9 cellular contexts compared by ENCODE assay signal in the genomic region with DNA sequence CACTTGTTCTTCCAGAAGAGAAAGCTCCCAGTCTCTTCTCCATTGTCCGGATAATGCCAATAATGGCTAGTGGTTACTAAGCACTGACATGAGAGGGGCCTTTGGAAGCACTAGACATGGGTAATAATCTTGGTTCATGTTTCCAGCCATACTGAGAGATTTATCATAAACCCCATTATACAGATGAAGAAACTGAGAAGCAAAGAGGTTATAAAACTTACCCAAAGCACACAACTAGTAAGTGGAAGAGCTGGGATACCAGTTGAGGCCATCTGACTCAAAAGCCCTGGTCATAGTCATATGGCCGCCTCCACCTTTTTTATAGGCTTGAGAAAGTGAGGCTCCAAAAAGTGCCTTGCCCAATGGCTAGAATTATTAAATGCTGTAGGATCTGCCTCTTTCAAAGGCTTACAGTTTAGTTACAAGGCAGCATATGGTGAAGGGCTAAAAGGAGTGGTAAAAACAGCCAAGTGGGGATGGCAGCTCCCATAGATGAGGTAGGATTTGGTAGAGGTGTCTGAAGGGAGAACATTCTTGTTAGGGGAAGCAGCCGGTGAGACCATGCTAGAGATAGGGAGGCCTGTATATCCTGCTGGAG. TPM values are rescaled to one million over a fixed set of nuclear protein-coding genes. Genes with fewer than 3 reads are reported as not detected.
DNase-seq lines count a peak whose midpoint lies in the region; ATAC-seq and TF ChIP-seq lines count a peak whose summit lies in the region.
"Had no signal": no experiment of that assay in that cellular context is flagged by ENCODE, and none has a peak within 500 bp of the region (broad histone marks: within the 10 kb centered on the region; RNA-seq: fewer than 3 reads in every experiment).

No MANE protein-coding gene starts in this region.

- no peak for ATAC-seq in stimulated activated naive CD8-positive, alpha-beta T cell treated with anti-CD3 and anti-CD28 coated beads, Interleukin-15, amount 100 ng/mL, for 72 hours
- no peak for ATAC-seq in foreskin keratinocyte
- no peak for ATAC-seq in HG02885 (IDR thresholded peaks at IDR 0.05; ENCODE audit: poor library complexity, unreplicated experiment)

- no peaks in the 10 kb centered on the region for H3K9me3 Mint-ChIP-seq in stimulated activated naive CD8-positive, alpha-beta T cell treated with anti-CD3 and anti-CD28 coated beads, Interleukin-15, amount 100 ng/mL, for 72 hours

- H3K36me3 ChIP-seq in kidney epithelial cell (ENCODE audit: control insufficient read depth, insufficient read depth, low read length), result no peaks in the 10 kb centered on the region

- in situ Hi-C loops in astrocyte of the cerebellum (cut with HindIII; ENCODE audit: low sequenced_read_pairs), result no loop called here

- no peak for TF ChIP-seq CTCF in astrocyte of the cerebellum (IDR thresholded peaks at IDR 0.05; ENCODE audit: low read depth, low read length, missing control alignments)
- TF ChIP-seq CTCF in kidney epithelial cell (IDR thresholded peaks at IDR 0.05; ENCODE audit: insufficient read depth, low read length, poor library complexity, severe bottlenecking), result no peak
- no peak for TF ChIP-seq CTCF in foreskin keratinocyte (conservative IDR thresholded peaks at IDR 0.05)

- peak overlapping the region; percentile 85 for H3K4me3 Mint-ChIP-seq in stimulated activated naive CD8-positive, alpha-beta T cell treated with anti-CD3 and anti-CD28 coated beads, Interleukin-15, amount 100 ng/mL, for 72 hours

- DNase-seq in DMS53 (lab: John Stamatoyannopoulos, UW), result peak; percentile 54
- no peak for DNase-seq in DMS53 treated with DMSO at 0.1 percent for 48 hours (lab: John Stamatoyannopoulos, UW; ENCODE audit: unreplicated experiment)
- DNase-seq in astrocyte of the cerebellum (ENCODE audit: low read depth), result no peak
- no peak for DNase-seq in kidney epithelial cell (ENCODE audit: low read depth)
- DNase-seq in stimulated activated naive CD8-positive, alpha-beta T cell treated with anti-CD3 and anti-CD28 coated beads, Interleukin-15, amount 100 ng/mL, for 72 hours, result no peak
- no peak for DNase-seq in cerebellar nuclear complex (lab: John Stamatoyannopoulos, UW)
- no peak for DNase-seq in foreskin keratinocyte

- no peaks in the 10 kb centered on the region for H3K27me3 Mint-ChIP-seq in stimulated activated naive CD8-positive, alpha-beta T cell treated with anti-CD3 and anti-CD28 coated beads, Interleukin-15, amount 100 ng/mL, for 72 hours

- peak overlapping the region; percentile 79 to 87 for H3K27ac Mint-ChIP-seq in stimulated activated naive CD8-positive, alpha-beta T cell treated with anti-CD3 and anti-CD28 coated beads, Interleukin-15, amount 100 ng/mL, for 72 hours

- H3K4me3 ChIP-seq in astrocyte of the cerebellum (ENCODE audit: low read depth, low read length) (peak overlapping the region; percentile 49), kidney epithelial cell (ENCODE audit: low read depth, low read length) (peak overlapping the region; percentile 55)

- peaks cover 15% of the 10 kb centered on the region for H3K4me1 ChIP-seq in foreskin keratinocyte

- H3K27me3 ChIP-seq in kidney epithelial cell (ENCODE audit: control insufficient read depth, insufficient read depth, low read length), result no peaks in the 10 kb centered on the region
- no peaks in the 10 kb centered on the region for H3K27me3 ChIP-seq in foreskin keratinocyte

- H3K4me1 Mint-ChIP-seq in stimulated activated naive CD8-positive, alpha-beta T cell treated with anti-CD3 and anti-CD28 coated beads, Interleukin-15, amount 100 ng/mL, for 72 hours, result peaks cover 52% of the 10 kb centered on the region

- H3K27ac ChIP-seq in foreskin keratinocyte, result no peak overlapping the region
- H3K27ac ChIP-seq: 22Rv1 had no signal

RNA-seq across cellular contexts. Expression of a gene that starts 1.0 kb away (rescaled TPM):
- total RNA-seq in kidney epithelial cell (78.7 and 100 TPM in 2 replicates), foreskin keratinocyte (110 and 171 TPM in 2 replicates)
- polyA plus RNA-seq in foreskin keratinocyte, result 35.4 and 47.8 TPM in 2 replicates
